ENCODE assay signal across 16 cellular contexts in genomic region chr7:50309736-50310135, GRCh38. TPM values are rescaled to one million over a fixed set of nuclear protein-coding genes. Genes with fewer than 3 reads are reported as not detected.
A peak's percentile ranks its signal among the peaks of the same experiment; 100 is the strongest.
DNase-seq lines count a peak whose midpoint lies in the region; ATAC-seq and TF ChIP-seq lines count a peak whose summit lies in the region.
"Had no signal": no experiment of that assay in that cellular context is flagged by ENCODE, and none has a peak within 500 bp of the region (broad histone marks: within the 10 kb centered on the region; RNA-seq: fewer than 3 reads in every experiment).

No MANE protein-coding gene starts in this region.

- H3K4me1 ChIP-seq in OCI-LY3 (ENCODE audit: low read length) = peaks cover 65% of the 10 kb centered on the region
- H3K4me1 ChIP-seq: vagina had no signal

- no peak for DNase-seq in activated CD8-positive, alpha-beta memory T cell treated with anti-CD3 and anti-CD28 coated beads, Interleukin-2, amount 10 ng/mL, durations not matched to agents 7 days and 5 days
- no peak for DNase-seq in activated CD8-positive, alpha-beta memory T cell treated with anti-CD3 and anti-CD28 coated beads, Interleukin-2, amount 50 U/mL, for 4 hours
- no peak for DNase-seq in central memory CD8-positive, alpha-beta T cell (ENCODE audit: low spot score in 2 of 2)
- no peak for DNase-seq in NCI-H2029 (lab: John Stamatoyannopoulos, UW)
- no peak for DNase-seq in RKO (ENCODE audit: low spot score)
- DNase-seq in KBM-7 = no peak
- DNase-seq: activated gamma-delta T cell treated with Interleukin-2 at 50 U/mL for 16 hours; DMS79 treated with DMSO at 0.1 percent for 48 hours; NCI-H2081; posterior cingulate gyrus; stimulated activated CD4-positive, alpha-beta T cell treated with anti-CD3 and anti-CD28 coated beads, Interleukin-15, amount 100 ng/mL, for 24 hours had no signal

- H3K27ac Mint-ChIP-seq in activated CD8-positive, alpha-beta memory T cell treated with anti-CD3 and anti-CD28 coated beads, Interleukin-2, amount 10 ng/mL, durations not matched to agents 7 days and 5 days = peak overlapping the region; percentile 97
- H3K27ac Mint-ChIP-seq in central memory CD8-positive, alpha-beta T cell (ENCODE audit: low read depth) = peak overlapping the region; percentile 99
- peak overlapping the region; percentile 88 for H3K27ac Mint-ChIP-seq in stimulated activated memory B cell treated with anti-CD40 and anti-IgM and Interleukin-4, amounts not matched to agents 10 μg/mL and 1 μg/mL and 100 μg/mL, for 72 hours

- no peaks in the 10 kb centered on the region for H3K27me3 Mint-ChIP-seq in activated CD8-positive, alpha-beta memory T cell treated with anti-CD3 and anti-CD28 coated beads, Interleukin-2, amount 10 ng/mL, durations not matched to agents 7 days and 5 days
- no peaks in the 10 kb centered on the region for H3K27me3 Mint-ChIP-seq in central memory CD8-positive, alpha-beta T cell
- H3K27me3 Mint-ChIP-seq in stimulated activated memory B cell treated with anti-CD40 and anti-IgM and Interleukin-4, amounts not matched to agents 10 μg/mL and 1 μg/mL and 100 μg/mL, for 72 hours = no peaks in the 10 kb centered on the region

- H3K4me1 Mint-ChIP-seq in activated CD8-positive, alpha-beta memory T cell treated with anti-CD3 and anti-CD28 coated beads, Interleukin-2, amount 10 ng/mL, durations not matched to agents 7 days and 5 days = peaks cover 35% of the 10 kb centered on the region
- peaks cover 76% of the 10 kb centered on the region for H3K4me1 Mint-ChIP-seq in central memory CD8-positive, alpha-beta T cell
- H3K4me1 Mint-ChIP-seq in stimulated activated memory B cell treated with anti-CD40 and anti-IgM and Interleukin-4, amounts not matched to agents 10 μg/mL and 1 μg/mL and 100 μg/mL, for 72 hours = peaks cover 71% of the 10 kb centered on the region

- no peak overlapping the region for H2AFZ ChIP-seq in OCI-LY3 (ENCODE audit: low read depth, low read length)

- peaks cover 94% of the 10 kb centered on the region for H3K36me3 Mint-ChIP-seq in activated CD8-positive, alpha-beta memory T cell treated with anti-CD3 and anti-CD28 coated beads, Interleukin-2, amount 10 ng/mL, durations not matched to agents 7 days and 5 days
- H3K36me3 Mint-ChIP-seq in central memory CD8-positive, alpha-beta T cell (ENCODE audit: insufficient read depth) = peaks cover 67% of the 10 kb centered on the region
- H3K36me3 Mint-ChIP-seq in stimulated activated memory B cell treated with anti-CD40 and anti-IgM and Interleukin-4, amounts not matched to agents 10 μg/mL and 1 μg/mL and 100 μg/mL, for 72 hours = peaks cover 48% of the 10 kb centered on the region

- peak overlapping the region; percentile 96 for H3K27ac ChIP-seq in OCI-LY3 (ENCODE audit: low read length)

- H3K9me3 Mint-ChIP-seq in activated CD8-positive, alpha-beta memory T cell treated with anti-CD3 and anti-CD28 coated beads, Interleukin-2, amount 10 ng/mL, durations not matched to agents 7 days and 5 days (ENCODE audit: low read depth) = no peaks in the 10 kb centered on the region
- H3K9me3 Mint-ChIP-seq in central memory CD8-positive, alpha-beta T cell = no peaks in the 10 kb centered on the region
- H3K9me3 Mint-ChIP-seq in stimulated activated memory B cell treated with anti-CD40 and anti-IgM and Interleukin-4, amounts not matched to agents 10 μg/mL and 1 μg/mL and 100 μg/mL, for 72 hours = no peaks in the 10 kb centered on the region

- H3K4me2 ChIP-seq in OCI-LY3 (ENCODE audit: low read length) = peak overlapping the region; percentile 98

- peaks cover 100% of the 10 kb centered on the region for H3K79me2 ChIP-seq in OCI-LY3 (ENCODE audit: low read length)

- peak overlapping the region; percentile 98 for H3K9ac ChIP-seq in OCI-LY3 (ENCODE audit: low read length)

- no peak for TF ChIP-seq CTCF in OCI-LY3 (IDR thresholded peaks at IDR 0.05; ENCODE audit: low read depth, low read length)

- peaks cover 65% of the 10 kb centered on the region for H3K36me3 ChIP-seq in OCI-LY3 (replicated peaks; ENCODE audit: low read depth, low read length)
- H3K36me3 ChIP-seq: vagina had no signal

- no peaks in the 10 kb centered on the region for H3K27me3 ChIP-seq in OCI-LY3 (ENCODE audit: low read depth, low read length)
- H3K27me3 ChIP-seq: vagina had no signal

- in situ Hi-C loops in KBM-7 (cut with MboI; ENCODE audit: low pct_unique_long_range_greater_than_20kb, low sequenced_read_pairs) = no loop called here

- ATAC-seq in activated CD8-positive, alpha-beta memory T cell treated with anti-CD3 and anti-CD28 coated beads, Interleukin-2, amount 10 ng/mL, durations not matched to agents 7 days and 5 days = no peak
- ATAC-seq in central memory CD8-positive, alpha-beta T cell (replicated peaks; ENCODE audit: extremely low read depth, poor library complexity, severe bottlenecking) = no peak
- no peak for ATAC-seq in stimulated activated memory B cell treated with anti-CD40 and anti-IgM and Interleukin-4, amounts not matched to agents 10 μg/mL and 1 μg/mL and 100 μg/mL, for 72 hours

- H3K4me3 Mint-ChIP-seq in activated CD8-positive, alpha-beta memory T cell treated with anti-CD3 and anti-CD28 coated beads, Interleukin-2, amount 10 ng/mL, durations not matched to agents 7 days and 5 days = peak overlapping the region; percentile 91
- peak overlapping the region; percentile 96 for H3K4me3 Mint-ChIP-seq in central memory CD8-positive, alpha-beta T cell
- H3K4me3 Mint-ChIP-seq in stimulated activated memory B cell treated with anti-CD40 and anti-IgM and Interleukin-4, amounts not matched to agents 10 μg/mL and 1 μg/mL and 100 μg/mL, for 72 hours = peak overlapping the region; percentile 94

- peak overlapping the region; percentile 88 for H3K4me3 ChIP-seq in OCI-LY3 (ENCODE audit: low read length)
- H3K4me3 ChIP-seq: lung had no signal

- CTCF ChIA-PET in activated CD8-positive, alpha-beta memory T cell treated with anti-CD3 and anti-CD28 coated beads, Interleukin-2, amount 10 ng/mL, durations not matched to agents 7 days and 5 days (lab: Charles Lee) = interaction anchor here (0.6 to 17.9 kb wide), 15 partner anchors 9 to 105 kb away, joined by 3 to 197 read pairs (median 6); no protein-coding TSS in a partner anchor

- H3K9me3 ChIP-seq in OCI-LY3 (ENCODE audit: insufficient read depth, low read length) = no peaks in the 10 kb centered on the region
- H3K9me3 ChIP-seq: vagina had no signal

- peaks cover 7% of the 10 kb centered on the region for H4K20me1 ChIP-seq in OCI-LY3 (ENCODE audit: insufficient read depth, low read length)

RNA-seq across cellular contexts. Expression of gene IKZF1, which starts 5.2 kb away (rescaled TPM):
- total RNA-seq in activated CD8-positive, alpha-beta memory T cell treated with anti-CD3 and anti-CD28 coated beads, Interleukin-2, amount 10 ng/mL, durations not matched to agents 7 days and 5 days = 100 to 1,000 TPM; 348 to 374 TPM
- total RNA-seq: SK-MEL-5 had no signal
